9 cellular contexts compared by ENCODE assay signal in genomic region chr6:148701393-148701774, GRCh38. TPM values are rescaled to one million over a fixed set of nuclear protein-coding genes. Genes with fewer than 3 reads are reported as not detected.
DNase-seq lines count a peak whose midpoint lies in the region; ATAC-seq and TF ChIP-seq lines count a peak whose summit lies in the region.
"Had no signal": no experiment of that assay in that cellular context is flagged by ENCODE, and none has a peak within 500 bp of the region (broad histone marks: within the 10 kb centered on the region; RNA-seq: fewer than 3 reads in every experiment).

No MANE protein-coding gene starts in this region.

- no peak for TF ChIP-seq CTCF in coronary artery (IDR thresholded peaks at IDR 0.05)

- DNase-seq in coronary artery (ENCODE audit: low spot score), result no peak
- DNase-seq in NCI-H82 (lab: John Stamatoyannopoulos, UW), result no peak
- no peak for DNase-seq in HPDE6-E6E7 (ENCODE audit: extremely low spot score)
- DNase-seq in COLO829 (ENCODE audit: low spot score), result no peak
- DNase-seq: NCI-H1092 had no signal

- peak overlapping the region; percentile 70 for H3K4me2 ChIP-seq in skeletal muscle satellite cell (ENCODE audit: low read length)

- H3K9me3 ChIP-seq in skeletal muscle satellite cell (replicated peaks; ENCODE audit: low read length), result no peaks in the 10 kb centered on the region

- no peaks in the 10 kb centered on the region for H3K36me3 ChIP-seq in skeletal muscle satellite cell (ENCODE audit: insufficient read depth, low read length)

- H3K4me1 ChIP-seq in skeletal muscle satellite cell (ENCODE audit: control insufficient read depth, insufficient read depth, low read length), result peaks cover 10% of the 10 kb centered on the region

- peak; percentile 23 for ATAC-seq in GM18870 (IDR thresholded peaks at IDR 0.05; ENCODE audit: unreplicated experiment)
- peak; percentile 17 for ATAC-seq in HG03460 (IDR thresholded peaks at IDR 0.05; ENCODE audit: unreplicated experiment)
- no peak for ATAC-seq in HG03097 (IDR thresholded peaks at IDR 0.05; ENCODE audit: low FRiP score, unreplicated experiment)

- H3K27ac ChIP-seq in coronary artery, result peak overlapping the region; percentile 26 to 40

- peak overlapping the region; percentile 60 for H3K4me3 ChIP-seq in coronary artery
- H3K4me3 ChIP-seq in skeletal muscle satellite cell (ENCODE audit: low read length), result peak overlapping the region; percentile 52

- H3K27me3 ChIP-seq in skeletal muscle satellite cell (ENCODE audit: control insufficient read depth, insufficient read depth, low read length), result no peaks in the 10 kb centered on the region

- H3K9ac ChIP-seq in skeletal muscle satellite cell (ENCODE audit: low read depth, low read length), result peak overlapping the region; percentile 61

RNA-seq across cellular contexts. Expression of gene UST, which starts 45.4 kb away (rescaled TPM):
- 17.3 and 21.8 TPM in 2 replicates for total RNA-seq in skeletal muscle satellite cell (2012; rRNA removed)
